In the genomic region with DNA sequence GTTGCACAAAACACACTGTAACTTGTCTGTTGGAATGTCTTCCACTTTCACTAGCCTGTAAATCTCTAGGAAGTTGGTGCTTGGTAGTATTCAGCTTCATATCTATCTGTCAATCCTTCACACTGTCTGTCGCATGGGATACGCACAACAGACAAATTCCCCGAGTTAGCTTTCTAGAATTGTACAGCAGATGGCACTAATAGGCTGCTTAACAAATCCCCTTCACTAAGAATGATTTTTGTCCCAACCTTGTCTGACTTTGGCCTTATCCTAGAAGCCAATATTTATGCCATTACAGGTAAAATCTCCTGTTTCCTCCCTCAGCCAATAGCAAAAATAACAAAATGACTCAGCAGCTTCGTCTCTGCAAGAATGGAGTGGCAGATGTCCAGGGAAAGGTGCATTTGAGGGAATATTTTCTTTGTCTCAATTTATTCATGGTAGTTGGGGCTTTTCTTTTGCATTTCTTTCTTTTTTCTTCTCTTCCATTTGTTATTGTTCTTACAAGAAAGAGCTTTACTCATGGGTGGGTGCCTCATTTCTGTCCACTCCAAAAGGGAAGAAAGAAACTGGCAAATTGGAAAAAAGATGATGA, we compare ENCODE assay signal across 8 cellular contexts. TPM values are rescaled to one million over a fixed set of nuclear protein-coding genes. Genes with fewer than 3 reads are reported as not detected.
DNase-seq lines count a peak whose midpoint lies in the region; ATAC-seq, FAIRE-seq and TF ChIP-seq lines count a peak whose summit lies in the region.

No MANE protein-coding gene starts in this region.

- no TSS peak for BruUV-seq in K562 (replicated peaks; lab: Mats Ljungman, UMichigan)

- CTCF ChIA-PET in K562 (lab: Yijun Ruan, JAX; ENCODE audit: low intra/inter-chr PET ratio): interaction anchor here (1.0 to 1.3 kb wide), 3 partner anchors 168 to 301 kb away, joined by 3 to 5 read pairs (median 3); no protein-coding TSS in a partner anchor

- H3K79me2 ChIP-seq in K562 (ENCODE audit: control insufficient read depth, insufficient read depth, low read length): peaks cover 24% of the 10 kb centered on the region

- peaks cover 2% of the 10 kb centered on the region for H3K36me3 Mint-ChIP-seq in T-helper 2 cell treated with Interferon-gamma antibody and Interleukin-4, amounts not matched to agents 5 μg/mL and 100 μg/mL, for 36 hours (ENCODE audit: low read depth)

- H3K27me3 ChIP-seq in cardiac muscle cell (no peaks in the 10 kb centered on the region), K562 (ENCODE audit: control insufficient read depth in 2 of 2, insufficient read depth in 2 of 2, low read length in 2 of 2) (no peaks in the 10 kb centered on the region)

- TF ChIP-seq RAD21 in K562 (CRISPR knock-in tag; conservative IDR thresholded peaks at IDR 0.05 in 1 of 2, IDR thresholded peaks at IDR 0.05 in 1 of 2): peak; percentile 58 to 77

- POLR2A ChIA-PET in K562 (lab: Yijun Ruan, JAX): interaction anchor here (0.5 to 1.6 kb wide), 2 partner anchors 20 to 44 kb away, joined by 3 read pairs; a partner anchor contains a TSS

- in situ Hi-C loops in K562 (cut with MboI): no loop called here

- intact Hi-C loops in left ventricle myocardium superior (cut with micrococcal nuclease): loop anchor here (5.0 to 10.0 kb wide), 2 partner anchors 45 to 272 kb away; a partner anchor contains a TSS
- intact Hi-C loops in K562 (cut with micrococcal nuclease): loop anchor here (1.0 kb wide), 1 partner anchor 47 kb away; no protein-coding TSS in a partner anchor

- H3K36me3 ChIP-seq in cardiac muscle cell (no peaks in the 10 kb centered on the region), K562 (ENCODE audit: control insufficient read depth, insufficient read depth, low read length) (no peaks in the 10 kb centered on the region; the same call in 2 of the 3 replicates)

- DNase-seq in cardiac muscle cell (ENCODE audit: low read depth in 1 of 2, low spot score in 1 of 2) (peak; percentile 53 to 67), left ventricle myocardium superior (no peak), NCI-H2029 (lab: John Stamatoyannopoulos, UW) (peak; percentile 44), K562 (ENCODE audit: extremely low read depth in 1 of 4, low spot score in 3 of 4) (peak; percentile 14 to 56 (median 19)), left kidney (ENCODE audit: low read depth, low spot score) (peak; percentile 67), GM19239 (ENCODE audit: insufficient read length, low spot score) (no peak)
- DNase-seq in T-helper 2 cell treated with Interferon-gamma antibody and Interleukin-4, amounts not matched to agents 5 μg/mL and 100 μg/mL, for 36 hours (ENCODE audit: low spot score): no peak

- H3K4me2 ChIP-seq in K562 (ENCODE audit: insufficient read depth, low read length): no peak overlapping the region

- TF ChIP-seq CTCF in cardiac muscle cell (IDR thresholded peaks at IDR 0.05; ENCODE audit: low read depth, low read length): peak; percentile 61
- peak; percentile 50 to 65 (median 50) for TF ChIP-seq CTCF in K562 (IDR thresholded peaks at IDR 0.05 in 2 of 3, conservative IDR thresholded peaks at IDR 0.05 in 1 of 3; ENCODE audit: insufficient read depth in 2 of 3, low read depth in 1 of 3, low read length in 3 of 3)

- no peaks in the 10 kb centered on the region for H3K9me3 Mint-ChIP-seq in T-helper 2 cell treated with Interferon-gamma antibody and Interleukin-4, amounts not matched to agents 5 μg/mL and 100 μg/mL, for 36 hours

- 13% methylated on average over 4 of the region's 4 CpGs for WGBS in K562 (ENCODE audit: insufficient coverage, low coverage, missing lambda C conversion rate)

- no peak overlapping the region for H3K27ac ChIP-seq in cardiac muscle cell
- H3K27ac ChIP-seq in K562 (ENCODE audit: extremely low read depth, low read depth, low read length): no peak overlapping the region

- H3K27ac Mint-ChIP-seq in T-helper 2 cell treated with Interferon-gamma antibody and Interleukin-4, amounts not matched to agents 5 μg/mL and 100 μg/mL, for 36 hours: no peak overlapping the region

- H3K9ac ChIP-seq in K562 (ENCODE audit: insufficient read depth in 1 of 2, low read depth in 2 of 2, low read length in 2 of 2): no peak overlapping the region

- H3K4me1 Mint-ChIP-seq in T-helper 2 cell treated with Interferon-gamma antibody and Interleukin-4, amounts not matched to agents 5 μg/mL and 100 μg/mL, for 36 hours (ENCODE audit: low read depth): peaks cover 19% of the 10 kb centered on the region

- H3K4me3 ChIP-seq in cardiac muscle cell: no peak overlapping the region
- H3K4me3 ChIP-seq in K562: no peak overlapping the region

- TF ChIP-seq POLR2A in K562 (conservative IDR thresholded peaks at IDR 0.05): no peak

- H3K27me3 Mint-ChIP-seq in T-helper 2 cell treated with Interferon-gamma antibody and Interleukin-4, amounts not matched to agents 5 μg/mL and 100 μg/mL, for 36 hours (ENCODE audit: low read depth): no peaks in the 10 kb centered on the region

- peaks cover 4% of the 10 kb centered on the region for H3K4me1 ChIP-seq in cardiac muscle cell (ENCODE audit: low read depth)
- H3K4me1 ChIP-seq in K562 (replicated peaks in 1 of 2; ENCODE audit: control insufficient read depth in 2 of 2, insufficient read depth in 2 of 2, low read length in 2 of 2): peaks cover 10% of the 10 kb centered on the region in 2 experiments; a peak in 3 of 5 replicates

- FAIRE-seq in K562 (lab: Jason Lieb, UNC): peak; percentile 78
- FAIRE-seq in GM19239 (lab: Jason Lieb, UNC): no peak

- H3K4me3 Mint-ChIP-seq in T-helper 2 cell treated with Interferon-gamma antibody and Interleukin-4, amounts not matched to agents 5 μg/mL and 100 μg/mL, for 36 hours: no peak overlapping the region

- H2AFZ ChIP-seq in K562 (ENCODE audit: low read depth, low read length): no peak overlapping the region

- no peaks in the 10 kb centered on the region for H3K9me3 ChIP-seq in cardiac muscle cell (ENCODE audit: low read depth)
- no peaks in the 10 kb centered on the region for H3K9me3 ChIP-seq in K562 (replicated peaks; ENCODE audit: control insufficient read depth, insufficient read depth, low read depth, low read length)

- H4K20me1 ChIP-seq in K562 (replicated peaks; ENCODE audit: control insufficient read depth, insufficient read depth, low read length): no peaks in the 10 kb centered on the region

- no peak for TF ChIP-seq EP300 in K562 (IDR thresholded peaks at IDR 0.05; ENCODE audit: low read length)

- ATAC-seq in left ventricle myocardium superior: no peak
- ATAC-seq in K562: no peak
- ATAC-seq in GM18858 (IDR thresholded peaks at IDR 0.05; ENCODE audit: unreplicated experiment): no peak

- H3K9me1 ChIP-seq in K562 (ENCODE audit: control insufficient read depth, insufficient read depth, low read length): no peaks in the 10 kb centered on the region

RNA-seq across cellular contexts. Expression of a gene that starts 3.1 kb away (rescaled TPM):
- total RNA-seq in cardiac muscle cell (33.6 and 35.5 TPM in 2 replicates), left ventricle myocardium superior (19.6 TPM), K562 (2014; rRNA removed) (11.5 and 14.1 TPM in 2 replicates), K562 (2014; rRNA removed; fragmentation: Illumina TruSeq; extraction: Trizol) (19.0 and 23.9 TPM in 2 replicates), K562 (2015; rRNA removed; fragmentation: Illumina TruSeq; extraction: Trizol) (15.4 and 16.7 TPM in 2 replicates), K562 (2021) (13.1 and 15.2 TPM in 2 replicates)
- polyA plus RNA-seq in cardiac muscle cell (32.1 and 39.1 TPM in 2 replicates), K562 (2011; rRNA removed) (21.6 and 24.3 TPM in 2 replicates), K562 (2014; fragmentation: Illumina TruSeq; extraction: Trizol) (14.4 and 18.5 TPM in 2 replicates), K562 (2014; fragmentation: Nextera tagmentation; extraction: Ambion mirVana) (10 to 100 TPM; 26.9 to 28.1 TPM), K562 (2014; rRNA removed) (19.4 and 19.9 TPM in 2 replicates)
- 4.5 and 6.6 TPM in 2 replicates for total RNA-seq in K562 (2011; cell fraction: chromatin; rRNA removed; ENCODE audit: low replicate concordance)
- 5.4 and 6.7 TPM in 2 replicates for total RNA-seq in K562 (2011; cell fraction: nucleolus; rRNA removed)
- 6.3 and 7.0 TPM in 2 replicates for total RNA-seq in K562 (2011; cell fraction: nucleoplasm; rRNA removed)
- 14.1 and 17.1 TPM in 2 replicates for polyA plus RNA-seq in K562 (2011; cell fraction: cytosol; rRNA removed)
- polyA plus RNA-seq in K562 (2011; cell fraction: nucleus; rRNA removed): 8.5 and 10.2 TPM in 2 replicates
- polyA plus RNA-seq in K562 (2012): 14.4 and 16.5 TPM in 2 replicates
- 7.6 and 11.3 TPM in 2 replicates for polyA minus RNA-seq in K562 (2011; rRNA and poly(A)+ RNA removed)
- 2.7 and 3.2 TPM in 2 replicates for polyA minus RNA-seq in K562 (2011; cell fraction: cytosol; rRNA and poly(A)+ RNA removed)
- polyA minus RNA-seq in K562 (2011; cell fraction: nucleus; rRNA and poly(A)+ RNA removed): 0.94 and 1.4 TPM in 2 replicates

RNA-seq across cellular contexts. Expression of a gene that starts 3.4 kb away (rescaled TPM):
- total RNA-seq in cardiac muscle cell (2.7 and 5.8 TPM in 2 replicates), left ventricle myocardium superior (0.45 TPM), K562 (2014; rRNA removed) (3.6 and 4.6 TPM in 2 replicates), K562 (2014; rRNA removed; fragmentation: Illumina TruSeq; extraction: Trizol) (4.7 TPM in 2 replicates), K562 (2015; rRNA removed; fragmentation: Illumina TruSeq; extraction: Trizol) (5.4 and 5.8 TPM in 2 replicates), K562 (2021) (4.7 and 5.0 TPM in 2 replicates)
- polyA plus RNA-seq in cardiac muscle cell (1.6 and 2.1 TPM in 2 replicates), K562 (2011; rRNA removed) (4.1 and 5.0 TPM in 2 replicates), K562 (2014; fragmentation: Illumina TruSeq; extraction: Trizol) (4.2 and 4.4 TPM in 2 replicates), K562 (2014; fragmentation: Nextera tagmentation; extraction: Ambion mirVana) (under 1 TPM; 0.63 to 0.76 TPM), K562 (2014; rRNA removed) (3.3 and 3.6 TPM in 2 replicates)
- 17.5 and 18.0 TPM in 2 replicates for total RNA-seq in K562 (2011; cell fraction: chromatin; rRNA removed; ENCODE audit: low replicate concordance)
- 10.3 and 10.7 TPM in 2 replicates for total RNA-seq in K562 (2011; cell fraction: nucleolus; rRNA removed)
- total RNA-seq in K562 (2011; cell fraction: nucleoplasm; rRNA removed): 11.1 and 11.2 TPM in 2 replicates
- polyA plus RNA-seq in K562 (2011; cell fraction: cytosol; rRNA removed): 2.5 and 3.5 TPM in 2 replicates
- polyA plus RNA-seq in K562 (2011; cell fraction: nucleus; rRNA removed): 6.3 and 10.1 TPM in 2 replicates
- 3.1 and 5.0 TPM in 2 replicates for polyA plus RNA-seq in K562 (2012)
- 8.4 and 10.3 TPM in 2 replicates for polyA minus RNA-seq in K562 (2011; rRNA and poly(A)+ RNA removed)
- 3.1 and 4.8 TPM in 2 replicates for polyA minus RNA-seq in K562 (2011; cell fraction: cytosol; rRNA and poly(A)+ RNA removed)
- polyA minus RNA-seq in K562 (2011; cell fraction: nucleus; rRNA and poly(A)+ RNA removed): 5.9 and 7.8 TPM in 2 replicates

RNA-seq across cellular contexts. Expression of a gene that starts 44.2 kb away (rescaled TPM):
- total RNA-seq in cardiac muscle cell (0.92 and 2.0 TPM in 2 replicates), left ventricle myocardium superior (5.3 TPM), K562 (2014; rRNA removed) (0.18 and 0.33 TPM in 2 replicates), K562 (2014; rRNA removed; fragmentation: Illumina TruSeq; extraction: Trizol) (0.15 and 0.19 TPM in 2 replicates), K562 (2015; rRNA removed; fragmentation: Illumina TruSeq; extraction: Trizol) (0.14 and 0.15 TPM in 2 replicates), K562 (2021) (0.82 and 1.1 TPM in 2 replicates)
- polyA plus RNA-seq in cardiac muscle cell (1.1 and 1.2 TPM in 2 replicates), K562 (2011; rRNA removed) (0.19 and 0.25 TPM in 2 replicates), K562 (2014; fragmentation: Illumina TruSeq; extraction: Trizol) (0.36 and 0.40 TPM in 2 replicates), K562 (2014; fragmentation: Nextera tagmentation; extraction: Ambion mirVana) (under 1 TPM; 0.06 to 0.13 TPM), K562 (2014; rRNA removed) (0.20 and 0.30 TPM in 2 replicates)
- 0.37 and 0.81 TPM in 2 replicates for total RNA-seq in K562 (2011; cell fraction: chromatin; rRNA removed; ENCODE audit: low replicate concordance)
- total RNA-seq in K562 (2011; cell fraction: nucleolus; rRNA removed): 0.53 and 0.83 TPM in 2 replicates
- 0.51 and 1.2 TPM in 2 replicates for total RNA-seq in K562 (2011; cell fraction: nucleoplasm; rRNA removed)
- polyA plus RNA-seq in K562 (2011; cell fraction: cytosol; rRNA removed): 0.16 and 0.43 TPM in 2 replicates
- polyA plus RNA-seq in K562 (2011; cell fraction: nucleus; rRNA removed): 0.06 and 0.28 TPM in 2 replicates
- polyA plus RNA-seq in K562 (2012): 0.32 and 0.36 TPM in 2 replicates
- 0.15 and 0.21 TPM in 2 replicates for polyA minus RNA-seq in K562 (2011; rRNA and poly(A)+ RNA removed)
- polyA minus RNA-seq in K562 (2011; cell fraction: cytosol; rRNA and poly(A)+ RNA removed): 0.36 and 0.67 TPM in 2 replicates
- 0.22 and 0.27 TPM in 2 replicates for polyA minus RNA-seq in K562 (2011; cell fraction: nucleus; rRNA and poly(A)+ RNA removed)

Comparison
In these comparisons a context has a peak if more than half of its experiments do, and no peak if none do; other contexts are left out.
1. DNase-seq: peak in cardiac muscle cell (2 of 2), NCI-H2029 (single experiment), K562 (4 of 4) and left kidney (single experiment); none in left ventricle myocardium superior (single experiment), T-helper 2 cell treated with Interferon-gamma antibody and Interleukin-4, amounts not matched to agents 5 μg/mL and 100 μg/mL, for 36 hours (single experiment) and GM19239 (single experiment).